8 cellular contexts compared by ENCODE assay signal in the genomic region with DNA sequence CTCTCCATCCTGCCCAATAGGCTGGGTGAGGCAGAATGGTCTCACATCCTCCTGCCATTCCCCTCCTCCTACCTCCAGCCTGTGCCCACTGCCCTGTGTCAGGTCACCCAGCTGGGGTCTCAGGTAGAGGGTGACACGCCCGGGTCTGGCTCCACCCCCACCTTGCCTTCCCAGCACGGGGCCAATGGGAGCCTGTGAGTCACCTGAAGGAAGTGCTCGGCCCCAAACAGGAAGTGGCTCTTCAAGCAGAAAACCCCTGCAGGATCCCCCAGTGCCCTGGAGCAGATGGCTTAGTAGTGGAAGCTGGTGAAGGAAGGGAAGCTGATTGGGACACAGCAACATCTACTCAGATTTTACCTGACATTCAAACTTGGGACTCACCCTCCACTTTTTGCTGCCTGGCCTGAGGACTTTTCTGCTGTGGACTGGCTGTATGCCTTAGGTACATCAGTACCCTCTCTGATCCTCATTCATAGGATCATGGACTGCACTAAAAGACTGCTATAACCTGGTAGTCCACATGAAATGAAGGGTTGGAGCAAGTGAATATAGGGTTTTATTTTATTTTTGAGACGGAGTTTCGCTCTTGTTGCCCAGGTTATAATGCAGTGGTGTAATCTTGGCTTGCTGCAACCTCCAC. TPM values are rescaled to one million over a fixed set of nuclear protein-coding genes. Genes with fewer than 3 reads are reported as not detected.
DNase-seq lines count a peak whose midpoint lies in the region; ATAC-seq lines count a peak whose summit lies in the region.

No MANE protein-coding gene starts in this region.

- H3K27me3 Mint-ChIP-seq in CD8-positive, alpha-beta memory T cell: no peaks in the 10 kb centered on the region
- no peaks in the 10 kb centered on the region for H3K27me3 Mint-ChIP-seq in activated naive CD8-positive, alpha-beta T cell treated with anti-CD3 and anti-CD28 coated beads, Interleukin-2, amount 10 ng/mL, durations not matched to agents 7 days and 5 days

- H3K4me3 Mint-ChIP-seq in CD8-positive, alpha-beta memory T cell: peak overlapping the region in 4 of 7 donors; percentile 44 to 72 (median 54)
- H3K4me3 Mint-ChIP-seq in activated naive CD8-positive, alpha-beta T cell treated with anti-CD3 and anti-CD28 coated beads, Interleukin-2, amount 10 ng/mL, durations not matched to agents 7 days and 5 days: peak overlapping the region; percentile 81

- no peak overlapping the region for H3K27ac ChIP-seq in CD8-positive, alpha-beta memory T cell (ENCODE audit: low read depth, low read length)

- CTCF ChIA-PET in CD8-positive, alpha-beta memory T cell (lab: Charles Lee): interaction anchor here (1.2 to 1.3 kb wide), 2 partner anchors 27 to 41 kb away, joined by 3 read pairs; no protein-coding TSS in a partner anchor

- peak overlapping the region; percentile 15 to 88 (median 69) for H3K27ac Mint-ChIP-seq in CD8-positive, alpha-beta memory T cell
- H3K27ac Mint-ChIP-seq in activated naive CD8-positive, alpha-beta T cell treated with anti-CD3 and anti-CD28 coated beads, Interleukin-2, amount 10 ng/mL, durations not matched to agents 7 days and 5 days: peak overlapping the region; percentile 91

- no peaks in the 10 kb centered on the region for H3K9me3 Mint-ChIP-seq in CD8-positive, alpha-beta memory T cell
- H3K9me3 Mint-ChIP-seq in activated naive CD8-positive, alpha-beta T cell treated with anti-CD3 and anti-CD28 coated beads, Interleukin-2, amount 10 ng/mL, durations not matched to agents 7 days and 5 days: no peaks in the 10 kb centered on the region

- H3K27me3 ChIP-seq in CD8-positive, alpha-beta memory T cell (ENCODE audit: insufficient read depth, low read length, poor library complexity, severe bottlenecking): no peaks in the 10 kb centered on the region

- DNase-seq in CD8-positive, alpha-beta memory T cell: peak; percentile 20 to 68 (median 30)
- peak; percentile 14 to 57 (median 28) for DNase-seq in T-helper 1 cell
- DNase-seq in activated naive CD8-positive, alpha-beta T cell treated with anti-CD3 and anti-CD28 coated beads, Interleukin-2, amount 10 ng/mL, durations not matched to agents 7 days and 5 days: peak; percentile 66
- peak; percentile 30 to 41 for DNase-seq in stimulated activated CD4-positive, alpha-beta T cell treated with anti-CD3 and anti-CD28 coated beads, Interleukin-4, amount 100 ng/mL, for 48 hours (ENCODE audit: low read depth in 2 of 2)
- DNase-seq in DMS79 (lab: John Stamatoyannopoulos, UW): no peak
- DNase-seq in cerebellar nuclear complex (lab: John Stamatoyannopoulos, UW): no peak

- ATAC-seq in HG02610 (IDR thresholded peaks at IDR 0.05; ENCODE audit: unreplicated experiment) (peak; percentile 56), HG03025 (IDR thresholded peaks at IDR 0.05; ENCODE audit: low FRiP score, unreplicated experiment) (no peak)
- peak; percentile 97 for ATAC-seq in activated naive CD8-positive, alpha-beta T cell treated with anti-CD3 and anti-CD28 coated beads, Interleukin-2, amount 10 ng/mL, durations not matched to agents 7 days and 5 days (ENCODE audit: low read depth)

- peaks cover 15% of the 10 kb centered on the region for H3K4me1 ChIP-seq in CD8-positive, alpha-beta memory T cell (ENCODE audit: insufficient read depth, low read length)

- no peaks in the 10 kb centered on the region for H3K36me3 ChIP-seq in CD8-positive, alpha-beta memory T cell (ENCODE audit: insufficient read depth, low read length)

- H3K36me3 Mint-ChIP-seq in CD8-positive, alpha-beta memory T cell: peaks cover 0 to 7% (median 4%) of the 10 kb centered on the region in 3 donors
- no peaks in the 10 kb centered on the region for H3K36me3 Mint-ChIP-seq in activated naive CD8-positive, alpha-beta T cell treated with anti-CD3 and anti-CD28 coated beads, Interleukin-2, amount 10 ng/mL, durations not matched to agents 7 days and 5 days

- no peaks in the 10 kb centered on the region for H3K9me3 ChIP-seq in CD8-positive, alpha-beta memory T cell (ENCODE audit: low read length)

- POLR2A ChIA-PET in CD8-positive, alpha-beta memory T cell (lab: Charles Lee): no interaction called here
- POLR2A ChIA-PET in activated naive CD8-positive, alpha-beta T cell treated with anti-CD3 and anti-CD28 coated beads, Interleukin-2, amount 10 ng/mL, durations not matched to agents 7 days and 5 days (lab: Charles Lee): interaction anchor here (0.8 kb wide), 1 partner anchor 17 kb away, joined by 3 read pairs; no protein-coding TSS in a partner anchor

- H3K4me3 ChIP-seq in CD8-positive, alpha-beta memory T cell (ENCODE audit: low read length): peak overlapping the region; percentile 27

- peaks cover 11 to 31% (median 19%) of the 10 kb centered on the region in 3 donors for H3K4me1 Mint-ChIP-seq in CD8-positive, alpha-beta memory T cell
- H3K4me1 Mint-ChIP-seq in activated naive CD8-positive, alpha-beta T cell treated with anti-CD3 and anti-CD28 coated beads, Interleukin-2, amount 10 ng/mL, durations not matched to agents 7 days and 5 days: peaks cover 17% of the 10 kb centered on the region

RNA-seq across cellular contexts. Expression of gene GDPD5, which starts 33.4 kb away (rescaled TPM):
- 1 to 10 TPM; 8.9 to 9.1 TPM for total RNA-seq in CD8-positive, alpha-beta memory T cell
- polyA plus RNA-seq in CD8-positive, alpha-beta memory T cell: 10.4 TPM
- 10 to 100 TPM; 35.7 to 38.4 TPM for total RNA-seq in activated naive CD8-positive, alpha-beta T cell treated with anti-CD3 and anti-CD28 coated beads, Interleukin-2, amount 10 ng/mL, durations not matched to agents 7 days and 5 days

RNA-seq across cellular contexts. Expression of gene KLHL35, which starts 59.3 kb away (rescaled TPM):
- total RNA-seq in CD8-positive, alpha-beta memory T cell: under 1 TPM; 0.44 to 0.83 TPM
- 0.37 TPM for polyA plus RNA-seq in CD8-positive, alpha-beta memory T cell
- total RNA-seq in activated naive CD8-positive, alpha-beta T cell treated with anti-CD3 and anti-CD28 coated beads, Interleukin-2, amount 10 ng/mL, durations not matched to agents 7 days and 5 days: under 1 TPM; 0.55 to 0.65 TPM

Comparison
In these comparisons a context has a peak if more than half of its experiments do, and no peak if none do; other contexts are left out.
1. DNase-seq: peak in CD8-positive, alpha-beta memory T cell (5 of 5), T-helper 1 cell (5 of 5), activated naive CD8-positive, alpha-beta T cell treated with anti-CD3 and anti-CD28 coated beads, Interleukin-2, amount 10 ng/mL, durations not matched to agents 7 days and 5 days (single experiment) and stimulated activated CD4-positive, alpha-beta T cell treated with anti-CD3 and anti-CD28 coated beads, Interleukin-4, amount 100 ng/mL, for 48 hours (2 of 2); none in DMS79 (single experiment) and cerebellar nuclear complex (0 of 2).